25 cellular contexts compared by ENCODE assay signal in the genomic region with DNA sequence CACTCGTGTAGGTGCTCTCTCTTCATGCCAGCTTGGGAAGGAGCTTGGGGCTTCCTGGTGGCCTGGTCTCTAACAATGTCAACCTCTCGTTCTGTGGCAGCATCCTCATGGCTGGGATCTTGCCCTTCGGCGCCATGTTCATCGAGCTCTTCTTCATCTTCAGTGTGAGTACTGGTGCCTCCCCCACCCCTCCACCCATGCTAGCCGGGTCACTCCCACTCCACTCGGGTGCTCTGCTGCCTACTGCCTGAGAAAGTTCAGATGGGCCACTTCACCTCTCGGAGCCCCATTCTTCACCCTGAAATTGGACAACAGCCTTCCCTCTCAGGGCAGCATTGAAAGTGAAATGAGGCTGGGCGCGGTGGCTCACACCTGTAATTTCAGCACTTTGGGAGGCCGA.
"Had no signal": no experiment of that assay in that cellular context is flagged by ENCODE, and none has a peak within 500 bp of the region (broad histone marks: within the 10 kb centered on the region; RNA-seq: fewer than 3 reads in every experiment).

No MANE protein-coding gene starts in this region.

- H3K4me1 ChIP-seq: breast epithelium, uterus had no signal

- H3K4me1 Mint-ChIP-seq: activated naive CD4-positive, alpha-beta T cell treated with anti-CD3 and anti-CD28 coated beads, Interleukin-2, amount 10 ng/mL, durations not matched to agents 7 days and 5 days had no signal

- H3K27me3 Mint-ChIP-seq: activated B cell treated with CpG ODN at 0.5 μM for 24 hours; activated CD4-positive, alpha-beta T cell treated with anti-CD3 and anti-CD28 coated beads for 36 hours; activated naive CD4-positive, alpha-beta T cell treated with anti-CD3 and anti-CD28 coated beads, Interleukin-2, amount 10 ng/mL, durations not matched to agents 7 days and 5 days; stimulated activated naive CD8-positive, alpha-beta T cell treated with anti-CD3 and anti-CD28 coated beads, Interleukin-15, Interleukin-2, amounts not matched to agents 100 ng/mL and 50 ng/mL, for 24 hours; T-cell had no signal

- DNase-seq: activated B cell treated with CpG ODN at 0.5 μM for 24 hours; activated CD4-positive, alpha-beta T cell treated with anti-CD3 and anti-CD28 coated beads, Interleukin-2, amount 50 U/mL, for 4 hours; activated CD8-positive, alpha-beta memory T cell treated with anti-CD3 and anti-CD28 coated beads, Interleukin-2, amount 50 U/mL, for 4 hours; activated naive CD4-positive, alpha-beta T cell treated with anti-CD3 and anti-CD28 coated beads, Interleukin-2, amount 10 ng/mL, durations not matched to agents 7 days and 5 days; activated T-cell treated with anti-CD3 and anti-CD28 coated beads, Interleukin-2, amount 50 U/mL, for 1 hour; central memory CD4-positive, alpha-beta T cell; effector CD8-positive, alpha-beta T cell; gastrocnemius medialis; hippocampal formation; left cardiac atrium; left ventricle myocardium superior; right cardiac atrium; stimulated activated CD4-positive, alpha-beta T cell treated with anti-CD3 and anti-CD28 coated beads, Interleukin-12 subunit alpha, Interleukin-12 subunit beta, amount 100 ng/mL, for 4 hours; stimulated activated CD4-positive, alpha-beta T cell treated with anti-CD3 and anti-CD28 coated beads, Interleukin-4, amount 100 ng/mL, for 1 hour; T-cell; trophoblast cell; uterus had no signal

- H3K36me3 ChIP-seq: ovary, uterus had no signal

- H3K27ac ChIP-seq: breast epithelium, gastrocnemius medialis, neutrophil, ovary, thoracic aorta, uterus had no signal

- ATAC-seq: gastrocnemius medialis, left cardiac atrium, left ventricle myocardium superior, right cardiac atrium, T-cell had no signal

- H3K27me3 ChIP-seq: breast epithelium, gastrocnemius medialis, neutrophil, ovary, uterus had no signal

- H3K4me3 Mint-ChIP-seq: activated B cell treated with CpG ODN at 0.5 μM for 24 hours; activated CD4-positive, alpha-beta T cell treated with anti-CD3 and anti-CD28 coated beads for 36 hours; activated naive CD4-positive, alpha-beta T cell treated with anti-CD3 and anti-CD28 coated beads, Interleukin-2, amount 10 ng/mL, durations not matched to agents 7 days and 5 days; nephron; stimulated activated naive CD8-positive, alpha-beta T cell treated with anti-CD3 and anti-CD28 coated beads, Interleukin-15, Interleukin-2, amounts not matched to agents 100 ng/mL and 50 ng/mL, for 24 hours; T-cell; T-helper 2 cell treated with Interferon-gamma antibody and Interleukin-4, amounts not matched to agents 5 μg/mL and 100 μg/mL, for 36 hours had no signal

- H3K9me3 Mint-ChIP-seq: activated B cell treated with CpG ODN at 0.5 μM for 24 hours; activated naive CD4-positive, alpha-beta T cell treated with anti-CD3 and anti-CD28 coated beads, Interleukin-2, amount 10 ng/mL, durations not matched to agents 7 days and 5 days; nephron; stimulated activated naive CD8-positive, alpha-beta T cell treated with anti-CD3 and anti-CD28 coated beads, Interleukin-15, Interleukin-2, amounts not matched to agents 100 ng/mL and 50 ng/mL, for 24 hours; T-cell; T-helper 2 cell treated with Interferon-gamma antibody and Interleukin-4, amounts not matched to agents 5 μg/mL and 100 μg/mL, for 36 hours had no signal

- H3K4me3 ChIP-seq: breast epithelium, gastrocnemius medialis, ovary, thoracic aorta, uterus had no signal

- H3K27ac Mint-ChIP-seq: activated B cell treated with CpG ODN at 0.5 μM for 24 hours; activated naive CD4-positive, alpha-beta T cell treated with anti-CD3 and anti-CD28 coated beads, Interleukin-2, amount 10 ng/mL, durations not matched to agents 7 days and 5 days; nephron; stimulated activated naive CD8-positive, alpha-beta T cell treated with anti-CD3 and anti-CD28 coated beads, Interleukin-15, Interleukin-2, amounts not matched to agents 100 ng/mL and 50 ng/mL, for 24 hours; T-helper 2 cell treated with Interferon-gamma antibody and Interleukin-4, amounts not matched to agents 5 μg/mL and 100 μg/mL, for 36 hours had no signal

- H3K9me3 ChIP-seq: breast epithelium, gastrocnemius medialis, neutrophil, ovary, thoracic aorta, uterus had no signal
